ENCODE assay signal across 11 cellular contexts in genomic region chr4:18042754-18043153, GRCh38. TPM values are rescaled to one million over a fixed set of nuclear protein-coding genes. Genes with fewer than 3 reads are reported as not detected.
DNase-seq lines count a peak whose midpoint lies in the region; ATAC-seq, FAIRE-seq and TF ChIP-seq lines count a peak whose summit lies in the region.
"Had no signal": no experiment of that assay in that cellular context is flagged by ENCODE, and none has a peak within 500 bp of the region (broad histone marks: within the 10 kb centered on the region; RNA-seq: fewer than 3 reads in every experiment).

No MANE protein-coding gene starts in this region.

- no peak for FAIRE-seq in keratinocyte (lab: Jason Lieb, UNC)
- FAIRE-seq: endometrium had no signal

- no peaks in the 10 kb centered on the region for H4K20me1 ChIP-seq in keratinocyte (ENCODE audit: control insufficient read depth, extremely low read depth, insufficient read depth, low read length)

- H3K27ac Mint-ChIP-seq in CD8-positive, alpha-beta T cell, result no peak overlapping the region
- H3K27ac Mint-ChIP-seq: activated CD8-positive, alpha-beta memory T cell treated with anti-CD3 and anti-CD28 coated beads, Interleukin-2, amount 10 ng/mL, durations not matched to agents 7 days and 5 days; CD4-positive, alpha-beta T cell had no signal

- no peak overlapping the region for H3K4me2 ChIP-seq in keratinocyte (ENCODE audit: control insufficient read depth, extremely low read depth, insufficient read depth, low read depth, low read length)

- peaks cover 19% of the 10 kb centered on the region for H3K27me3 Mint-ChIP-seq in CD8-positive, alpha-beta T cell (ENCODE audit: low read depth)

- intact Hi-C loops in CD8-positive, alpha-beta T cell (cut with DNase I, micrococcal nuclease), result no loop called here
- intact Hi-C loops in vagina (cut with DNase I), result no loop called here

- dilution Hi-C loops in keratinocyte (cut with MboI; ENCODE audit: extremely low pct_ligation_motif_present, low sequenced_read_pairs), result no loop called here

- ATAC-seq in CD8-positive, alpha-beta T cell, result no peak
- ATAC-seq in activated CD4-positive, CD25-positive, alpha-beta regulatory T cell treated with anti-CD3 and anti-CD28 coated beads, Interleukin-2, amount 50 U/mL, for 24 hours, result no peak
- ATAC-seq: activated CD8-positive, alpha-beta memory T cell treated with anti-CD3 and anti-CD28 coated beads, Interleukin-2, amount 10 ng/mL, durations not matched to agents 7 days and 5 days had no signal

- no peak overlapping the region for H2AFZ ChIP-seq in keratinocyte (ENCODE audit: control insufficient read depth, low read length)

- H3K9me1 ChIP-seq in keratinocyte (ENCODE audit: control insufficient read depth, extremely low read depth, insufficient read depth, low read length), result no peaks in the 10 kb centered on the region

- H3K9ac ChIP-seq in keratinocyte (ENCODE audit: control insufficient read depth, extremely low read depth, insufficient read depth, low read length), result no peak overlapping the region

- POLR2A ChIA-PET in CD8-positive, alpha-beta T cell (lab: Charles Lee), result interaction anchor here (0.5 kb wide), 1 partner anchor 67 kb away, joined by 3 read pairs; no protein-coding TSS in a partner anchor
- POLR2A ChIA-PET in HEK293T (lab: Yijun Ruan, JAX), result no interaction called here

- H3K27me3 ChIP-seq in CD8-positive, alpha-beta T cell (ENCODE audit: insufficient read depth, low read length), result no peaks in the 10 kb centered on the region
- H3K27me3 ChIP-seq in keratinocyte (ENCODE audit: control insufficient read depth, extremely low read depth, insufficient read depth, low read length) (no peaks in the 10 kb centered on the region), vagina (no peaks in the 10 kb centered on the region)

- no peaks in the 10 kb centered on the region for H3K79me2 ChIP-seq in keratinocyte (ENCODE audit: control insufficient read depth, insufficient read depth, low read length)

- no peak overlapping the region for H3K4me3 ChIP-seq in CD8-positive, alpha-beta T cell (ENCODE audit: low read depth, low read length)
- no peak overlapping the region for H3K4me3 ChIP-seq in keratinocyte (ENCODE audit: control insufficient read depth in 2 of 3, extremely low read depth in 1 of 3, insufficient read depth in 2 of 3, low read depth in 1 of 3, low read length in 3 of 3)
- H3K4me3 ChIP-seq in vagina, result no peak overlapping the region

- no peaks in the 10 kb centered on the region for H3K36me3 ChIP-seq in CD8-positive, alpha-beta T cell (ENCODE audit: insufficient read depth, low read length)
- H3K36me3 ChIP-seq in keratinocyte (ENCODE audit: control insufficient read depth in 2 of 2, extremely low read depth in 1 of 2, insufficient read depth in 2 of 2, low read length in 2 of 2) (no peaks in the 10 kb centered on the region), vagina (no peaks in the 10 kb centered on the region)

- DNase-seq in CD8-positive, alpha-beta T cell, result no peak
- DNase-seq in HEK293T (ENCODE audit: extremely low spot score) (peak; percentile 33), amniotic epithelial cell (ENCODE audit: low read depth) (peak; percentile 15), keratinocyte (ENCODE audit: low read depth, low spot score) (no peak), SHP77 (lab: John Stamatoyannopoulos, UW) (no peak), vagina (ENCODE audit: extremely low spot score in 2 of 2) (no peak)
- DNase-seq in activated CD4-positive, alpha-beta T cell treated with anti-CD3 and anti-CD28 coated beads, Interleukin-2, amount 50 U/mL, for 4 hours, result no peak
- DNase-seq: activated CD8-positive, alpha-beta memory T cell treated with anti-CD3 and anti-CD28 coated beads, Interleukin-2, amount 10 ng/mL, durations not matched to agents 7 days and 5 days; CD4-positive, alpha-beta T cell had no signal

- H3K4me1 ChIP-seq in CD8-positive, alpha-beta T cell (ENCODE audit: insufficient read depth, low read length), result no peaks in the 10 kb centered on the region
- H3K4me1 ChIP-seq in keratinocyte (ENCODE audit: control insufficient read depth, extremely low read depth, insufficient read depth, low read length) (no peaks in the 10 kb centered on the region), vagina (no peaks in the 10 kb centered on the region)

- CTCF ChIA-PET in CD8-positive, alpha-beta T cell (lab: Charles Lee), result interaction anchor here (0.8 to 1.3 kb wide), 2 partner anchors 10 to 14 kb away, joined by 3 to 4 read pairs; no protein-coding TSS in a partner anchor
- CTCF ChIA-PET in HEK293T (lab: Yijun Ruan, JAX), result no interaction called here

- no peaks in the 10 kb centered on the region for H3K9me3 ChIP-seq in CD8-positive, alpha-beta T cell (ENCODE audit: low read length)
- no peaks in the 10 kb centered on the region for H3K9me3 ChIP-seq in keratinocyte (ENCODE audit: control insufficient read depth, low read depth, low read length)
- H3K9me3 ChIP-seq in vagina, result no peaks in the 10 kb centered on the region

- no peak overlapping the region for H3K4me3 Mint-ChIP-seq in CD8-positive, alpha-beta T cell
- H3K4me3 Mint-ChIP-seq: activated CD8-positive, alpha-beta memory T cell treated with anti-CD3 and anti-CD28 coated beads, Interleukin-2, amount 10 ng/mL, durations not matched to agents 7 days and 5 days; CD4-positive, alpha-beta T cell had no signal

- no peaks in the 10 kb centered on the region for H3K4me1 Mint-ChIP-seq in CD8-positive, alpha-beta T cell (ENCODE audit: low read depth)
- H3K4me1 Mint-ChIP-seq: activated CD8-positive, alpha-beta memory T cell treated with anti-CD3 and anti-CD28 coated beads, Interleukin-2, amount 10 ng/mL, durations not matched to agents 7 days and 5 days had no signal

- H3K27ac ChIP-seq in CD8-positive, alpha-beta T cell (ENCODE audit: low read depth, low read length), result no peak overlapping the region
- H3K27ac ChIP-seq in keratinocyte (ENCODE audit: control insufficient read depth, insufficient read depth, low read length) (no peak overlapping the region), vagina (no peak overlapping the region)

- no peaks in the 10 kb centered on the region for H3K36me3 Mint-ChIP-seq in CD8-positive, alpha-beta T cell
- H3K36me3 Mint-ChIP-seq: activated CD8-positive, alpha-beta memory T cell treated with anti-CD3 and anti-CD28 coated beads, Interleukin-2, amount 10 ng/mL, durations not matched to agents 7 days and 5 days had no signal

- H3K9me3 Mint-ChIP-seq in CD8-positive, alpha-beta T cell, result no peaks in the 10 kb centered on the region
- H3K9me3 Mint-ChIP-seq: CD4-positive, alpha-beta T cell had no signal

- peak; percentile 31 for TF ChIP-seq CTCF in CD8-positive, alpha-beta T cell (IDR thresholded peaks at IDR 0.05)
- TF ChIP-seq CTCF in keratinocyte (optimal IDR thresholded peaks at IDR 0.05 in 1 of 3, IDR thresholded peaks at IDR 0.05 in 1 of 3, conservative IDR thresholded peaks at IDR 0.05 in 1 of 3; ENCODE audit: extremely low read depth in 1 of 3, insufficient read depth in 2 of 3, low read length in 3 of 3) (peak in 2 of 3 experiments; percentile 27 to 39), vagina (IDR thresholded peaks at IDR 0.05) (no peak)

- TF ChIP-seq POLR2A in vagina (IDR thresholded peaks at IDR 0.05), result no peak

TF ChIP-seq in HEK293T, 16 proteins besides CTCF, POLR2A, EP300 and RAD21:
- TF ChIP-seq SUZ12 (IDR thresholded peaks at IDR 0.05), result no peak
- no peak for TF ChIP-seq ARNT (IDR thresholded peaks at IDR 0.05)
- TF ChIP-seq BHLHE40 (IDR thresholded peaks at IDR 0.05; ENCODE audit: borderline replicate concordance), result no peak
- TF ChIP-seq ELF4 (IDR thresholded peaks at IDR 0.05), result no peak
- no peak for TF ChIP-seq FOXA1 (IDR thresholded peaks at IDR 0.05)
- no peak for TF ChIP-seq HDGF (IDR thresholded peaks at IDR 0.05; ENCODE audit: borderline replicate concordance)
- no peak for TF ChIP-seq NFRKB (IDR thresholded peaks at IDR 0.05)
- no peak for TF ChIP-seq SP1 (IDR thresholded peaks at IDR 0.05)
- TF ChIP-seq LEF1 (IDR thresholded peaks at IDR 0.05; ENCODE audit: borderline replicate concordance), result no peak
- no peak for TF ChIP-seq PKNOX1 (IDR thresholded peaks at IDR 0.05)
- no peak for TF ChIP-seq TARDBP (IDR thresholded peaks at IDR 0.05)
- no peak for TF ChIP-seq FOXK2 (IDR thresholded peaks at IDR 0.05)

RNA-seq across cellular contexts. Expression of gene LCORL, which starts 21.2 kb away (rescaled TPM):
- total RNA-seq in CD8-positive, alpha-beta T cell, result 1 to 10 TPM; 5.3 to 7.5 TPM
- polyA plus RNA-seq in keratinocyte, result 1.7 to 3.3 TPM (median 1.8 TPM) in 3 replicates
- 11.8 TPM for polyA plus RNA-seq in keratinocyte (2011; ENCODE audit: low read depth)
- polyA plus RNA-seq in keratinocyte (2011; cell fraction: cytosol; rRNA removed), result 0.99 and 1.9 TPM in 2 replicates
- 1.9 and 2.9 TPM in 2 replicates for polyA plus RNA-seq in keratinocyte (2011; cell fraction: nucleus; rRNA removed)
- polyA plus RNA-seq in keratinocyte (2012; ENCODE audit: low replicate concordance), result 2.2 and 5.9 TPM in 2 replicates
- 3.0 to 4.3 TPM (median 3.7 TPM) in 3 replicates for polyA minus RNA-seq in keratinocyte
- polyA minus RNA-seq in keratinocyte (2011; cell fraction: cytosol; rRNA and poly(A)+ RNA removed), result 0.58 TPM
- polyA minus RNA-seq in keratinocyte (2011; cell fraction: nucleus; rRNA and poly(A)+ RNA removed), result 5.2 and 9.4 TPM in 2 replicates
- 6.9 TPM for total RNA-seq in vagina

Comparison
In these comparisons a context has a peak if more than half of its experiments do, and no peak if none do; other contexts are left out.
1. DNase-seq: peak in HEK293T (single experiment) and amniotic epithelial cell (single experiment); none in CD8-positive, alpha-beta T cell (0 of 7), keratinocyte (single experiment), activated CD4-positive, alpha-beta T cell treated with anti-CD3 and anti-CD28 coated beads, Interleukin-2, amount 50 U/mL, for 4 hours (0 of 2), SHP77 (0 of 2) and vagina (0 of 2).
2. CTCF ChIP-seq: peak in CD8-positive, alpha-beta T cell (single experiment) and keratinocyte (2 of 3); none in vagina (0 of 3).